In the genomic region with DNA sequence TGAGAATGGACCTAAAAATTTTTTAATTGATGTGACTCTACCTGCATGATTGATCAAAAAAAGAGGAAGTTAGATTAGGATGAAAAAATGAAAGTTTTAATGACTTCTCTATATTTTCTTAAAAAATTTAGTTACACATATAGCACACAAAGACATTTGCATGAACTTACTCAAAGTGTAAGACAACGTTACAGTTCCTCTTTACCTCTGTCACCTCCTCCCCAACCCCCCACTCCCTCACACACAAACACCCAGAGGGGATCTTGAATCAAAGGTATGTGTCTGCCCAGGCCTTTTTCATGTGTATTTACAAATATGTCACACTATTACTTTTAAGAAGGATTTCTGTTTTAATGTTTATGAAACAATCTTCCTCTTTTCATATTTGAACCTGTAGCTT, we compare ENCODE assay signal across 11 cellular contexts. TPM values are rescaled to one million over a fixed set of nuclear protein-coding genes. Genes with fewer than 3 reads are reported as not detected.
DNase-seq lines count a peak whose midpoint lies in the region; ATAC-seq, FAIRE-seq and TF ChIP-seq lines count a peak whose summit lies in the region.
"Had no signal": no experiment of that assay in that cellular context is flagged by ENCODE, and none has a peak within 500 bp of the region (broad histone marks: within the 10 kb centered on the region; RNA-seq: fewer than 3 reads in every experiment).

No MANE protein-coding gene starts in this region.

- no peaks in the 10 kb centered on the region for H3K9me3 Mint-ChIP-seq in natural killer cell treated with Interleukin-12 subunit alpha and Interleukin-12 subunit beta and Interleukin-15 and Interleukin-18, amount 100 ng/mL, for 72 hours

- ATAC-seq in GM19395 (IDR thresholded peaks at IDR 0.05; ENCODE audit: unreplicated experiment) (peak; percentile 91), HG02870 (IDR thresholded peaks at IDR 0.05; ENCODE audit: unreplicated experiment) (peak; percentile 93), HG03571 (IDR thresholded peaks at IDR 0.05; ENCODE audit: unreplicated experiment) (peak; percentile 93)
- no peak for ATAC-seq in natural killer cell treated with Interleukin-12 subunit alpha and Interleukin-12 subunit beta and Interleukin-15 and Interleukin-18, amount 100 ng/mL, for 72 hours

- H3K4me3 ChIP-seq in GM12865 (ENCODE audit: low read depth, low read length): no peak overlapping the region
- H3K4me3 ChIP-seq: neural progenitor cell had no signal

- H3K36me3 Mint-ChIP-seq in natural killer cell treated with Interleukin-12 subunit alpha and Interleukin-12 subunit beta and Interleukin-15 and Interleukin-18, amount 100 ng/mL, for 72 hours: no peaks in the 10 kb centered on the region
- H3K36me3 Mint-ChIP-seq: neural progenitor cell had no signal

- H3K4me1 Mint-ChIP-seq in natural killer cell treated with Interleukin-12 subunit alpha and Interleukin-12 subunit beta and Interleukin-15 and Interleukin-18, amount 100 ng/mL, for 72 hours (ENCODE audit: low read depth in 2 of 2): peaks cover 5 to 7% of the 10 kb centered on the region in 2 donors
- H3K4me1 Mint-ChIP-seq: neural progenitor cell had no signal

- peaks cover 16 to 24% of the 10 kb centered on the region in 2 donors for H3K27me3 Mint-ChIP-seq in natural killer cell treated with Interleukin-12 subunit alpha and Interleukin-12 subunit beta and Interleukin-15 and Interleukin-18, amount 100 ng/mL, for 72 hours

- no peak overlapping the region for H3K27ac Mint-ChIP-seq in natural killer cell treated with Interleukin-12 subunit alpha and Interleukin-12 subunit beta and Interleukin-15 and Interleukin-18, amount 100 ng/mL, for 72 hours
- H3K27ac Mint-ChIP-seq: neural progenitor cell had no signal

- TF ChIP-seq CTCF in GM12865 (IDR thresholded peaks at IDR 0.05; ENCODE audit: insufficient read depth, low read depth, low read length, missing control alignments) (no peak), D721Med (IDR thresholded peaks at IDR 0.05; ENCODE audit: insufficient read depth, missing control alignments) (no peak)

- no peak overlapping the region for H3K4me3 Mint-ChIP-seq in natural killer cell treated with Interleukin-12 subunit alpha and Interleukin-12 subunit beta and Interleukin-15 and Interleukin-18, amount 100 ng/mL, for 72 hours
- H3K4me3 Mint-ChIP-seq: neural progenitor cell had no signal

- DNase-seq in GM12865 (ENCODE audit: low read depth) (peak; percentile 77), SW480 (ENCODE audit: low spot score) (no peak), D721Med (ENCODE audit: insufficient read length, low spot score) (no peak), HuH-7.5 (ENCODE audit: low spot score) (no peak)
- DNase-seq in natural killer cell treated with Interleukin-12 subunit alpha and Interleukin-12 subunit beta and Interleukin-15 and Interleukin-18, amount 100 ng/mL, for 72 hours (ENCODE audit: low spot score): no peak
- DNase-seq: stimulated activated CD4-positive, alpha-beta T cell treated with anti-CD3 and anti-CD28 coated beads, Interleukin-2, amount 100 ng/mL, for 48 hours; SW 1271 had no signal

- FAIRE-seq in D721Med (lab: Jason Lieb, UNC): no peak

RNA-seq across cellular contexts. Expression of a gene that starts 20.6 kb away (rescaled TPM):
- 10 to 100 TPM; 14.4 to 65.6 TPM for total RNA-seq in natural killer cell treated with Interleukin-12 subunit alpha and Interleukin-12 subunit beta and Interleukin-15 and Interleukin-18, amount 100 ng/mL, for 72 hours

Comparison
In these comparisons a context has a peak if more than half of its experiments do, and no peak if none do; other contexts are left out.
1. ATAC-seq: peak in GM19395 (single experiment), HG02870 (single experiment) and HG03571 (single experiment); none in natural killer cell treated with Interleukin-12 subunit alpha and Interleukin-12 subunit beta and Interleukin-15 and Interleukin-18, amount 100 ng/mL, for 72 hours (0 of 2).